ENCODE assay signal across 3 cellular contexts in genomic region chr4:127343123-127343522, GRCh38.
DNase-seq lines count a peak whose midpoint lies in the region; ATAC-seq, FAIRE-seq and TF ChIP-seq lines count a peak whose summit lies in the region.
"Not testable (repeated sequence)": the region's sequence is repeated elsewhere in the genome, so short reads cannot be mapped to it uniquely, and the experiment has no call there.

No MANE protein-coding gene starts in this region.

- H3K36me3 ChIP-seq in HepG2 (replicated peaks in 1 of 2; ENCODE audit: control insufficient read depth in 1 of 2, insufficient read depth in 2 of 2, low read length in 2 of 2), result not testable (repeated sequence)

- 19% methylated on average over 3 of the region's 3 CpGs for WGBS in HepG2 (ENCODE audit: low lambda C conversion rate)

- not testable (repeated sequence) for DNase-seq in GM12891 (ENCODE audit: insufficient read length, low spot score); HTR-8/SVneo (ENCODE audit: insufficient read length, low spot score); HepG2 (ENCODE audit: low spot score)

- H3K27ac ChIP-seq in HepG2 (ENCODE audit: extremely low read length, insufficient read depth, low read length), result not testable (repeated sequence)

- H3K4me2 ChIP-seq in HepG2 (ENCODE audit: low read depth, low read length), result not testable (repeated sequence)

- in situ Hi-C loops in HepG2 (cut with HindIII; ENCODE audit: extremely low pct_ligation_motif_present, low pct_unique_long_range_greater_than_20kb), result not testable (repeated sequence)

- not testable (repeated sequence) for H3K79me2 ChIP-seq in HepG2 (ENCODE audit: insufficient read depth, low read length)

- POLR2A ChIA-PET in HepG2 (lab: Yijun Ruan, JAX), result not testable (repeated sequence)

- BruUV-seq in HepG2 (replicated peaks; lab: Mats Ljungman, UMichigan), result not testable (repeated sequence)

- ATAC-seq in HepG2, result not testable (repeated sequence)

- not testable (repeated sequence) for H2AFZ ChIP-seq in HepG2 (ENCODE audit: low read length)

- not testable (repeated sequence) for TF ChIP-seq POLR2A in GM12891 (IDR thresholded peaks at IDR 0.05; ENCODE audit: low read depth, low read length); HepG2 (IDR thresholded peaks at IDR 0.05; ENCODE audit: insufficient read depth in 1 of 2, low read depth in 2 of 2, low read length in 2 of 2)

- TF ChIP-seq CTCF in HepG2 (CRISPR knock-in tag; IDR thresholded peaks at IDR 0.05), result not testable (repeated sequence)

- intact Hi-C loops in HepG2 (cut with micrococcal nuclease; ENCODE audit: unreplicated experiment), result not testable (repeated sequence)

- not testable (repeated sequence) for TF ChIP-seq EP300 in HepG2 (IDR thresholded peaks at IDR 0.05; ENCODE audit: low read depth in 2 of 2, low read length in 2 of 2); HepG2 (CRISPR knock-in tag; IDR thresholded peaks at IDR 0.05; ENCODE audit: borderline replicate concordance)

- FAIRE-seq in GM12891 (lab: Jason Lieb, UNC), result peak; percentile 56
- FAIRE-seq in HTR-8/SVneo (lab: Jason Lieb, UNC), result peak; percentile 67
- FAIRE-seq in HepG2 (lab: Jason Lieb, UNC), result not testable (repeated sequence)

- CTCF ChIA-PET in HepG2 (lab: Yijun Ruan, JAX; ENCODE audit: low intra/inter-chr PET ratio, low total read pairs), result not testable (repeated sequence)

- not testable (repeated sequence) for H3K9me3 ChIP-seq in HepG2 (ENCODE audit: low read length)

- not testable (repeated sequence) for H3K4me3 ChIP-seq in HepG2 (replicated peaks in 1 of 3; ENCODE audit: insufficient read depth in 1 of 3, low read depth in 2 of 3, low read length in 3 of 3)

- not testable (repeated sequence) for H3K27me3 ChIP-seq in HepG2 (ENCODE audit: control insufficient read depth in 1 of 2, insufficient read depth in 2 of 2, low read length in 2 of 2)

- H3K4me1 ChIP-seq in HepG2 (ENCODE audit: insufficient read depth, low read length), result not testable (repeated sequence)

- TF ChIP-seq RAD21 in HepG2 (CRISPR knock-in tag; IDR thresholded peaks at IDR 0.05), result not testable (repeated sequence)

- H3K9ac ChIP-seq in HepG2 (ENCODE audit: insufficient read depth, low read depth, low read length), result not testable (repeated sequence)

- not testable (repeated sequence) for H4K20me1 ChIP-seq in HepG2 (ENCODE audit: insufficient read depth, low read length)

TF ChIP-seq in HepG2, 621 proteins besides CTCF, POLR2A, EP300 and RAD21:
- TF ChIP-seq MNT (IDR thresholded peaks at IDR 0.05), result peak; percentile 98
